ENCODE assay signal across 29 cellular contexts in genomic region chr3:138771585-138771984, GRCh38.
"Had no signal": no experiment of that assay in that cellular context is flagged by ENCODE, and none has a peak within 500 bp of the region (broad histone marks: within the 10 kb centered on the region; RNA-seq: fewer than 3 reads in every experiment).

No MANE protein-coding gene starts in this region.

- FAIRE-seq: urothelium cell line had no signal

- H3K9me3 ChIP-seq: suprapubic skin, testis, thyroid gland, transverse colon, upper lobe of right lung, uterus, vagina had no signal

- H3K4me3 Mint-ChIP-seq: stimulated activated effector memory CD8-positive, alpha-beta T cell treated with anti-CD3 and anti-CD28 coated beads, Interleukin-12 subunit alpha, Interleukin-12 subunit beta, amount 100 ng/mL, for 72 hours; stimulated activated memory B cell treated with anti-CD40 and anti-IgM and Interleukin-4, amounts not matched to agents 10 μg/mL and 1 μg/mL and 100 μg/mL, for 72 hours; stimulated activated naive B cell treated with anti-CD40 and anti-IgM and Interleukin-4, amounts not matched to agents 10 μg/mL and 1 μg/mL and 100 μg/mL, for 72 hours; stimulated activated naive CD8-positive, alpha-beta T cell treated with anti-CD3 and anti-CD28 coated beads, Interleukin-15, amount 100 ng/mL, for 72 hours; stimulated activated naive CD8-positive, alpha-beta T cell treated with anti-CD3 and anti-CD28 coated beads, Interleukin-15, Interleukin-2, amounts not matched to agents 100 ng/mL and 50 ng/mL, for 24 hours; type B pancreatic cell had no signal

- H3K36me3 Mint-ChIP-seq: stimulated activated effector memory CD8-positive, alpha-beta T cell treated with anti-CD3 and anti-CD28 coated beads, Interleukin-12 subunit alpha, Interleukin-12 subunit beta, amount 100 ng/mL, for 72 hours had no signal

- H3K4me3 ChIP-seq: stomach, suprapubic skin, testis, thoracic aorta, thyroid gland, tibial artery, tibial nerve, transverse colon, upper lobe of left lung, upper lobe of right lung, uterus, vagina had no signal

- H3K27me3 ChIP-seq: stomach, suprapubic skin, testis, thyroid gland, tibial artery, tibial nerve, transverse colon, upper lobe of left lung, upper lobe of right lung, uterus, vagina had no signal

- ATAC-seq: stimulated activated effector memory CD8-positive, alpha-beta T cell treated with anti-CD3 and anti-CD28 coated beads, Interleukin-12 subunit alpha, Interleukin-12 subunit beta, amount 100 ng/mL, for 72 hours; stimulated activated memory B cell treated with anti-CD40 and anti-IgM and Interleukin-4, amounts not matched to agents 10 μg/mL and 1 μg/mL and 100 μg/mL, for 72 hours; stimulated activated naive B cell treated with anti-CD40 and anti-IgM and Interleukin-4, amounts not matched to agents 10 μg/mL and 1 μg/mL and 100 μg/mL, for 72 hours; stimulated activated naive CD8-positive, alpha-beta T cell treated with anti-CD3 and anti-CD28 coated beads, Interleukin-15, amount 100 ng/mL, for 72 hours; stimulated activated naive CD8-positive, alpha-beta T cell treated with anti-CD3 and anti-CD28 coated beads, Interleukin-15, Interleukin-2, amounts not matched to agents 100 U/mL and 50 U/mL, for 24 hours; upper lobe of right lung had no signal

- DNase-seq: stimulated activated CD4-positive, alpha-beta T cell treated with anti-CD3 and anti-CD28 coated beads, Interleukin-2, amount 100 ng/mL, for 48 hours; stimulated activated CD4-positive, alpha-beta T cell treated with anti-CD3 and anti-CD28 coated beads, Interleukin-4, amount 100 ng/mL, for 1 hour; stimulated activated CD4-positive, alpha-beta T cell treated with anti-CD3 and anti-CD28 coated beads, Interleukin-4, amount 100 ng/mL, for 24 hours; stimulated activated CD4-positive, alpha-beta T cell treated with anti-CD3 and anti-CD28 coated beads, Interleukin-4, amount 100 ng/mL, for 4 hours; stimulated activated CD8-positive, alpha-beta memory T cell treated with anti-CD3 and anti-CD28 coated beads, Interleukin-4, amount 100 ng/mL, for 48 hours; stimulated activated naive B cell treated with anti-CD40 and anti-IgM and Interleukin-4, amounts not matched to agents 10 μg/mL and 1 μg/mL and 100 μg/mL, for 72 hours; stimulated activated naive CD4-positive, alpha-beta T cell; stimulated activated naive CD4-positive, alpha-beta T cell treated with Interleukin-2 at 50 U/mL for 16 hours; stimulated activated naive CD8-positive, alpha-beta T cell treated with anti-CD3 and anti-CD28 coated beads, Interleukin-15, amount 100 ng/mL, for 72 hours; stimulated activated naive CD8-positive, alpha-beta T cell treated with anti-CD3 and anti-CD28 coated beads, Interleukin-15, Interleukin-2, amounts not matched to agents 100 U/mL and 50 U/mL, for 24 hours; stomach; substantia nigra; testis; thyroid gland; tibial artery; transverse colon; trophoblast cell; upper lobe of left lung; upper lobe of right lung; uterus had no signal

- H3K4me1 Mint-ChIP-seq: stimulated activated memory B cell treated with anti-CD40 and anti-IgM and Interleukin-4, amounts not matched to agents 10 μg/mL and 1 μg/mL and 100 μg/mL, for 72 hours had no signal

- H3K36me3 ChIP-seq: thoracic aorta, thyroid gland, upper lobe of right lung, uterus had no signal

- H3K9me3 Mint-ChIP-seq: stimulated activated effector memory CD8-positive, alpha-beta T cell treated with anti-CD3 and anti-CD28 coated beads, Interleukin-12 subunit alpha, Interleukin-12 subunit beta, amount 100 ng/mL, for 72 hours; stimulated activated memory B cell treated with anti-CD40 and anti-IgM and Interleukin-4, amounts not matched to agents 10 μg/mL and 1 μg/mL and 100 μg/mL, for 72 hours; stimulated activated naive CD8-positive, alpha-beta T cell treated with anti-CD3 and anti-CD28 coated beads, Interleukin-15, Interleukin-2, amounts not matched to agents 100 ng/mL and 50 ng/mL, for 24 hours; type B pancreatic cell had no signal

- H3K27me3 Mint-ChIP-seq: stimulated activated memory B cell treated with anti-CD40 and anti-IgM and Interleukin-4, amounts not matched to agents 10 μg/mL and 1 μg/mL and 100 μg/mL, for 72 hours; stimulated activated naive B cell treated with anti-CD40 and anti-IgM and Interleukin-4, amounts not matched to agents 10 μg/mL and 1 μg/mL and 100 μg/mL, for 72 hours; stimulated activated naive CD8-positive, alpha-beta T cell treated with anti-CD3 and anti-CD28 coated beads, Interleukin-15, amount 100 ng/mL, for 72 hours; stimulated activated naive CD8-positive, alpha-beta T cell treated with anti-CD3 and anti-CD28 coated beads, Interleukin-15, Interleukin-2, amounts not matched to agents 100 ng/mL and 50 ng/mL, for 24 hours; type B pancreatic cell had no signal

- H3K27ac Mint-ChIP-seq: stimulated activated effector memory CD8-positive, alpha-beta T cell treated with anti-CD3 and anti-CD28 coated beads, Interleukin-12 subunit alpha, Interleukin-12 subunit beta, amount 100 ng/mL, for 72 hours; stimulated activated memory B cell treated with anti-CD40 and anti-IgM and Interleukin-4, amounts not matched to agents 10 μg/mL and 1 μg/mL and 100 μg/mL, for 72 hours; stimulated activated naive B cell treated with anti-CD40 and anti-IgM and Interleukin-4, amounts not matched to agents 10 μg/mL and 1 μg/mL and 100 μg/mL, for 72 hours; stimulated activated naive CD8-positive, alpha-beta T cell treated with anti-CD3 and anti-CD28 coated beads, Interleukin-15, Interleukin-2, amounts not matched to agents 100 ng/mL and 50 ng/mL, for 24 hours; type B pancreatic cell had no signal

- H3K27ac ChIP-seq: stomach, suprapubic skin, testis, thoracic aorta, thyroid gland, tibial artery, tibial nerve, transverse colon, upper lobe of left lung, upper lobe of right lung, uterus, vagina had no signal
